10 cellular contexts compared by ENCODE assay signal in genomic region chr5:50564079-50564478, GRCh38.
A peak's percentile ranks its signal among the peaks of the same experiment; 100 is the strongest.
DNase-seq lines count a peak whose midpoint lies in the region; ATAC-seq lines count a peak whose summit lies in the region.
"Had no signal": no experiment of that assay in that cellular context is flagged by ENCODE, and none has a peak within 500 bp of the region (broad histone marks: within the 10 kb centered on the region; RNA-seq: fewer than 3 reads in every experiment).

No MANE protein-coding gene starts in this region.

- H3K4me2 ChIP-seq in trophoblast cell (ENCODE audit: low read length): no peak overlapping the region

- no peak overlapping the region for H3K14ac ChIP-seq in trophoblast cell (ENCODE audit: low read length)

- H3K23ac ChIP-seq in trophoblast cell (ENCODE audit: low read length): no peak overlapping the region

- no peak overlapping the region for H2AFZ ChIP-seq in trophoblast cell (ENCODE audit: insufficient read depth, low read length, poor library complexity)

- H4K8ac ChIP-seq in trophoblast cell (ENCODE audit: low read depth, low read length): no peak overlapping the region

- peak overlapping the region; percentile 11 for H3K4me3 Mint-ChIP-seq in central memory CD8-positive, alpha-beta T cell

- no peak overlapping the region for H3K9ac ChIP-seq in trophoblast cell (ENCODE audit: low read length)

- no peaks in the 10 kb centered on the region for H3K27me3 Mint-ChIP-seq in central memory CD8-positive, alpha-beta T cell

- H3K27me3 ChIP-seq in trophoblast cell (ENCODE audit: insufficient read depth, low read length): no peaks in the 10 kb centered on the region
- H3K27me3 ChIP-seq: esophagus muscularis mucosa had no signal

- H3K18ac ChIP-seq in trophoblast cell (ENCODE audit: low read length): no peak overlapping the region

- H4K12ac ChIP-seq in trophoblast cell (ENCODE audit: low read depth, low read length): no peak overlapping the region

- no peak overlapping the region for H4K91ac ChIP-seq in trophoblast cell (ENCODE audit: low read depth, low read length)

- no peak overlapping the region for H2BK120ac ChIP-seq in trophoblast cell (ENCODE audit: insufficient read depth, low read length, poor library complexity)

- no peak overlapping the region for H2AK5ac ChIP-seq in trophoblast cell (ENCODE audit: low read length)

- no peaks in the 10 kb centered on the region for H3K36me3 ChIP-seq in trophoblast cell (ENCODE audit: control insufficient read depth in 1 of 2, insufficient read depth in 2 of 2, low read length in 2 of 2)
- H3K36me3 ChIP-seq: esophagus muscularis mucosa had no signal

- H3K79me2 ChIP-seq in trophoblast cell (ENCODE audit: control insufficient read depth, insufficient read depth, low read length, poor library complexity): no peaks in the 10 kb centered on the region

- H3K4ac ChIP-seq in trophoblast cell (ENCODE audit: low read depth, low read length): no peak overlapping the region

- peaks cover 43% of the 10 kb centered on the region for H3K4me1 Mint-ChIP-seq in central memory CD8-positive, alpha-beta T cell

- no peaks in the 10 kb centered on the region for H3K36me3 Mint-ChIP-seq in central memory CD8-positive, alpha-beta T cell (ENCODE audit: insufficient read depth)

- H3K27ac ChIP-seq in trophoblast cell (ENCODE audit: low read depth, low read length): no peak overlapping the region
- H3K27ac ChIP-seq: esophagus muscularis mucosa had no signal

- H3K27ac Mint-ChIP-seq in central memory CD8-positive, alpha-beta T cell (ENCODE audit: low read depth): peak overlapping the region; percentile 69

- peaks cover 1% of the 10 kb centered on the region for H3K79me1 ChIP-seq in trophoblast cell (ENCODE audit: low read length)

- no peaks in the 10 kb centered on the region for H3K4me1 ChIP-seq in trophoblast cell (ENCODE audit: control insufficient read depth in 1 of 2, insufficient read depth in 2 of 2, low read length in 2 of 2)
- H3K4me1 ChIP-seq: esophagus muscularis mucosa had no signal

- ATAC-seq in GM18511 (IDR thresholded peaks at IDR 0.05; ENCODE audit: unreplicated experiment) (peak; percentile 89), GM21529 (IDR thresholded peaks at IDR 0.05; ENCODE audit: unreplicated experiment) (peak; percentile 84), HG03521 (IDR thresholded peaks at IDR 0.05; ENCODE audit: unreplicated experiment) (peak; percentile 73), esophagus mucosa (no peak)
- peak; percentile 96 for ATAC-seq in central memory CD8-positive, alpha-beta T cell (replicated peaks; ENCODE audit: extremely low read depth, poor library complexity, severe bottlenecking)

- H3K9me3 Mint-ChIP-seq in central memory CD8-positive, alpha-beta T cell: peaks cover 11% of the 10 kb centered on the region

- no peaks in the 10 kb centered on the region for H3K9me3 ChIP-seq in trophoblast cell (ENCODE audit: insufficient read depth, low read depth, low read length)
- H3K9me3 ChIP-seq: esophagus muscularis mucosa had no signal

- H2BK5ac ChIP-seq in trophoblast cell (ENCODE audit: low read depth, low read length, poor library complexity): no peak overlapping the region

- no CpG with 5 or more reads among the region's 2 CpGs for WGBS in trophoblast cell (ENCODE audit: extremely low coverage, insufficient coverage, insufficient read length)

- DNase-seq in central memory CD8-positive, alpha-beta T cell (ENCODE audit: low spot score in 2 of 2): peak in 1 of 2 donors; percentile 44
- DNase-seq in trophoblast cell (no peak), SIG-M5 (lab: John Stamatoyannopoulos, UW) (no peak), T-helper 9 cell (no peak)
- DNase-seq: stimulated activated CD4-positive, alpha-beta T cell treated with anti-CD3 and anti-CD28 coated beads, Interleukin-2, amount 100 ng/mL, for 48 hours had no signal

- H2BK12ac ChIP-seq in trophoblast cell (ENCODE audit: low read length): no peak overlapping the region

- H3K4me3 ChIP-seq in trophoblast cell (ENCODE audit: low read depth, low read length): no peak overlapping the region
- H3K4me3 ChIP-seq: esophagus muscularis mucosa had no signal
